24 cellular contexts compared by ENCODE assay signal in genomic region chr9:132711846-132712245, GRCh38.
"Had no signal": no experiment of that assay in that cellular context is flagged by ENCODE, and none has a peak within 500 bp of the region (broad histone marks: within the 10 kb centered on the region; RNA-seq: fewer than 3 reads in every experiment).

No MANE protein-coding gene starts in this region.

- H3K36me3 ChIP-seq: colonic mucosa, esophagus squamous epithelium, gastrocnemius medialis, gastroesophageal sphincter, heart left ventricle, heart right ventricle had no signal

- H3K27me3 ChIP-seq: colonic mucosa, foreskin keratinocyte had no signal

- H3K9me3 ChIP-seq: colonic mucosa, esophagus squamous epithelium, gastrocnemius medialis, gastroesophageal sphincter, heart left ventricle, heart right ventricle had no signal

- H3K9me3 Mint-ChIP-seq: dendritic cell treated with granulocyte-macrophage colony-stimulating factor and Interleukin-4, amounts not matched to agents 40 ng/mL and 50 ng/mL, for 4 days; effector memory CD8-positive, alpha-beta T cell had no signal

- ATAC-seq: effector memory CD8-positive, alpha-beta T cell; esophagus mucosa; foreskin keratinocyte; gastrocnemius medialis; gastroesophageal sphincter; heart left ventricle; heart right ventricle had no signal

- H3K4me1 ChIP-seq: colonic mucosa, esophagus squamous epithelium, foreskin keratinocyte, gastrocnemius medialis, gastroesophageal sphincter, heart left ventricle, heart right ventricle had no signal

- H3K4me3 ChIP-seq: colonic mucosa, coronary artery, dorsolateral prefrontal cortex, esophagus squamous epithelium, gastrocnemius medialis, gastroesophageal sphincter, heart left ventricle, heart right ventricle had no signal

- H3K4me1 Mint-ChIP-seq: endodermal cell had no signal

- H3K4me3 Mint-ChIP-seq: dendritic cell treated with granulocyte-macrophage colony-stimulating factor and Interleukin-4, amounts not matched to agents 40 ng/mL and 50 ng/mL, for 4 days; effector memory CD8-positive, alpha-beta T cell; endodermal cell had no signal

- H3K27ac Mint-ChIP-seq: dendritic cell treated with granulocyte-macrophage colony-stimulating factor and Interleukin-4, amounts not matched to agents 40 ng/mL and 50 ng/mL, for 4 days; effector memory CD8-positive, alpha-beta T cell; endodermal cell had no signal

- H3K27ac ChIP-seq: colonic mucosa, coronary artery, dorsolateral prefrontal cortex, epithelial cell of prostate, esophagus squamous epithelium, foreskin keratinocyte, gastrocnemius medialis, gastroesophageal sphincter, heart left ventricle, heart right ventricle had no signal

- DNase-seq: colonic mucosa; cortex of kidney; dermis blood vessel endothelial cell; dorsolateral prefrontal cortex; effector CD4-positive, alpha-beta T cell; effector CD8-positive, alpha-beta T cell; effector memory CD4-positive, alpha-beta T cell; effector memory CD8-positive, alpha-beta T cell; endodermal cell; erythroblast; esophagus squamous epithelium; foreskin fibroblast; foreskin keratinocyte; foreskin melanocyte; gastrocnemius medialis; glutamatergic neuron; head of caudate nucleus; heart left ventricle; heart right ventricle had no signal
